14 cellular contexts compared by ENCODE assay signal in the genomic region with DNA sequence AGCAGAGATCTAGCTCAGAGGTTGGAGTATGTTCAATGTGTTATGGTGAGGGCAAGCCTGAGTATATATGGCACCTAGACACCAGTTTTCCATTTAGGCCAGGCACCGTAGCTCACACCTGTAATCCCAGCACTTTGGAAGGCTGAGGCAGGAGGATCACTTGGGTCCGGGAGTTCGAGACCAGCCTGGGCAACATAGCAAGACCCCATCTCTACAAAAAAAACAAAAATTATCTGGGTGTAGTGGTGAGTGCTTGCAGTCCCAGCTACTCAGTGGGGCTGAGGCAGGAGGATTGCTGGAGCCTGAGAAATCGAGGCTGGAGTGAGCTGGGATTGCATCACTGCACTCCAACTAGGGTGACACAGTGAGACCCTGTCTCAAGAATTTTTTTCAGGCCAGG. TPM values are rescaled to one million over a fixed set of nuclear protein-coding genes. Genes with fewer than 3 reads are reported as not detected.
"Had no signal": no experiment of that assay in that cellular context is flagged by ENCODE, and none has a peak within 500 bp of the region (broad histone marks: within the 10 kb centered on the region; RNA-seq: fewer than 3 reads in every experiment).

No MANE protein-coding gene starts in this region.

RNA-seq across cellular contexts. Expression of a gene that starts 43.1 kb away (rescaled TPM):
- total RNA-seq: suprapubic skin, temporal lobe had no signal

RNA-seq across cellular contexts. Expression of a gene that starts 44.6 kb away (rescaled TPM):
- total RNA-seq: stomach, subcutaneous adipose tissue, suprapubic skin, temporal lobe, thoracic aorta, thyroid gland, tibial nerve, transverse colon, upper lobe of left lung, upper lobe of right lung, ureter, urinary bladder, uterus, vagina had no signal
- polyA plus RNA-seq: stomach had no signal
